Comparison of ENCODE assay signal across 23 cellular contexts in the genomic region with DNA sequence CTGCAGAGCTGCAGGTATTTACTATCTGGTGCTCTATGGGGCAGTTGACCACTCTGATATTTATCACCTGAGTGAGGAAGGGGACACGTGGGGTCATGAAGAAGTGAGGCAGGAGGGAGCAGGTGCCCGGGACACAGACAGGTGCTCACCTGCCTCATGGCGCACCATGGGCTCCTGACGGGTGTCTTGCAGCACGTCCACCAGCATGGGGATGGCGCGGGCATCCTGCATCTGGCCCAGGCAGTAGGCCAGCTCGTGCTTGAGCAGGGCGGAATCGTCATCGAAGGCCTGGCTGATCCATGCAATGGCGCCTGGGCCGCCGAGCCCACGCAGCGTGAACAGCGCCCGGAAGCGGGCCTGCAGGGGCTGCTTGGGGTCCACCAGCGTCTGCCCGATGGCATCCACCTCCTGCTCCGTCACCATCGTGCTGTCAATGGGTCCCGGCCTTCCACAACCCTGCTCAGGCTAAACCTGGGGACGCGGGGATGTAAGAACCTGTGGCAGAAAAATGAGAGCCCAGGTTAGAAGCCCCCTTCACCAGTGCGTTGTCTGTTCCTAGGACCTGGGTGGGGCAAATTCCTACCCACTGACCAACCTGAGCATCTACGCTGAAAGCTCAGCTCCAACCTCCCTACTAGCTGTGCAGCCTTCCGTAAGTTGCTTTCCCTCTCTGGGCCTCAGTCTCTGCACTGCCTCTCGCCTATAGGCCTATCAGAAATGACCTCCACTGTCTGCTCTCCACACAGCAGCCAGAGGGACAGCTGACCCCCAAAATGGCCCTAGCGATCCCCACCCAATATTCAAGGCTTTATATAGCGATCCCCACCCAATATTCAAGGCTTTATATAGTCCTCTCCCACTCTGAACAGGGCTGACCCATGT. TPM values are rescaled to one million over a fixed set of nuclear protein-coding genes. Genes with fewer than 3 reads are reported as not detected.
DNase-seq lines count a peak whose midpoint lies in the region; ATAC-seq, FAIRE-seq and TF ChIP-seq lines count a peak whose summit lies in the region.
"Had no signal": no experiment of that assay in that cellular context is flagged by ENCODE, and none has a peak within 500 bp of the region (broad histone marks: within the 10 kb centered on the region; RNA-seq: fewer than 3 reads in every experiment).

No MANE protein-coding gene starts in this region.

- H3K36me3 ChIP-seq in HepG2 (replicated peaks in 1 of 2; ENCODE audit: control insufficient read depth in 1 of 2, insufficient read depth in 2 of 2, low read length in 2 of 2) (peaks cover 9 to 48% of the 10 kb centered on the region in 2 experiments; a peak in 4 of 5 replicates), right lobe of liver (peaks cover 0 to 32% (median 4%) of the 10 kb centered on the region in 4 donors)

- no peak overlapping the region for H2AFZ ChIP-seq in HepG2 (ENCODE audit: low read length)
- H2AFZ ChIP-seq: GM23338 had no signal

- peaks cover 27% of the 10 kb centered on the region for H3K79me2 ChIP-seq in HepG2 (ENCODE audit: insufficient read depth, low read length)

- no peaks in the 10 kb centered on the region for H3K9me3 ChIP-seq in HepG2 (ENCODE audit: low read length)
- no peaks in the 10 kb centered on the region for H3K9me3 ChIP-seq in right lobe of liver
- H3K9me3 ChIP-seq: BE2C, Caco-2 had no signal

- no TSS peak for BruUV-seq in HepG2 (replicated peaks; lab: Mats Ljungman, UMichigan)

- POLR2A ChIA-PET in HepG2 (lab: Yijun Ruan, JAX) = no interaction called here

- H3K4me1 Mint-ChIP-seq in IgD-negative memory B cell (peaks cover 10 to 15% (median 12%) of the 10 kb centered on the region in 3 donors), neural crest cell (peaks cover 8% of the 10 kb centered on the region)

- TF ChIP-seq POLR2A in HepG2 (IDR thresholded peaks at IDR 0.05; ENCODE audit: insufficient read depth in 1 of 2, low read depth in 2 of 2, low read length in 2 of 2) (no peak), right lobe of liver (IDR thresholded peaks at IDR 0.05) (no peak)

- WGBS in HepG2 (ENCODE audit: low lambda C conversion rate) = 97% methylated on average over 30 of the region's 32 CpGs
- WGBS in right lobe of liver (ENCODE audit: insufficient coverage, low coverage, low lambda C conversion rate, missing lambda C conversion rate) = 91% methylated on average over 7 of the region's 32 CpGs

- no peaks in the 10 kb centered on the region for H3K27me3 Mint-ChIP-seq in IgD-negative memory B cell
- H3K27me3 Mint-ChIP-seq in neural crest cell (ENCODE audit: low read depth) = no peaks in the 10 kb centered on the region

- H3K27ac Mint-ChIP-seq in IgD-negative memory B cell (peak overlapping the region in 2 of 3 donors; percentile 19 to 39), neural crest cell (ENCODE audit: unreplicated experiment) (no peak overlapping the region)
- H3K27ac Mint-ChIP-seq: GM23338, HFFc6 had no signal

- H3K9me3 Mint-ChIP-seq in IgD-negative memory B cell = no peaks in the 10 kb centered on the region
- no peaks in the 10 kb centered on the region for H3K9me3 Mint-ChIP-seq in neural crest cell
- H3K9me3 Mint-ChIP-seq: CD4-positive, CD25-positive, alpha-beta regulatory T cell; HFFc6 had no signal

- ATAC-seq in HepG2 (no peak), right lobe of liver (no peak), HG03565 (IDR thresholded peaks at IDR 0.05; ENCODE audit: unreplicated experiment) (no peak), GM21717 (IDR thresholded peaks at IDR 0.05; ENCODE audit: unreplicated experiment) (no peak)
- ATAC-seq: GM23338 had no signal

- H3K27ac ChIP-seq in HepG2 (ENCODE audit: extremely low read length, insufficient read depth, low read length) = no peak overlapping the region
- no peak overlapping the region for H3K27ac ChIP-seq in right lobe of liver
- peak overlapping the region; percentile 51 for H3K27ac ChIP-seq in substantia nigra (ENCODE audit: low read depth, low read length, poor library complexity, severe bottlenecking)

- TF ChIP-seq RAD21 in HepG2 (CRISPR knock-in tag; IDR thresholded peaks at IDR 0.05) = no peak

- CTCF ChIA-PET in HepG2 (lab: Yijun Ruan, JAX; ENCODE audit: low intra/inter-chr PET ratio, low total read pairs) = no interaction called here

- no peak for FAIRE-seq in HepG2 (lab: Jason Lieb, UNC)
- FAIRE-seq: D721Med, G401.6, GM12891, GM19239, H54, HTR-8/SVneo had no signal

- in situ Hi-C loops in HepG2 (cut with HindIII; ENCODE audit: extremely low pct_ligation_motif_present, low pct_unique_long_range_greater_than_20kb) = no loop called here

- no peaks in the 10 kb centered on the region; a peak in 2 of 5 replicates for H3K27me3 ChIP-seq in HepG2 (ENCODE audit: control insufficient read depth in 1 of 2, insufficient read depth in 2 of 2, low read length in 2 of 2)
- no peaks in the 10 kb centered on the region for H3K27me3 ChIP-seq in right lobe of liver
- H3K27me3 ChIP-seq: BE2C had no signal

- H3K4me1 ChIP-seq in HepG2 (ENCODE audit: insufficient read depth, low read length) (peaks cover 33% of the 10 kb centered on the region), right lobe of liver (peaks cover 0 to 11% (median 5%) of the 10 kb centered on the region in 4 donors)
- H3K4me1 ChIP-seq: BE2C had no signal

- no peaks in the 10 kb centered on the region for H4K20me1 ChIP-seq in HepG2 (ENCODE audit: insufficient read depth, low read length)

- H3K4me3 ChIP-seq in HepG2 (replicated peaks in 1 of 3; ENCODE audit: insufficient read depth in 1 of 3, low read depth in 2 of 3, low read length in 3 of 3) (no peak overlapping the region), right lobe of liver (no peak overlapping the region)
- H3K4me3 ChIP-seq: GM23338 had no signal

- no peak overlapping the region for H3K4me2 ChIP-seq in HepG2 (ENCODE audit: low read depth, low read length)
- H3K4me2 ChIP-seq: GM23338 had no signal

- H3K36me3 Mint-ChIP-seq in IgD-negative memory B cell = peaks cover 10% of the 10 kb centered on the region
- H3K36me3 Mint-ChIP-seq in neural crest cell (ENCODE audit: low read depth) = peaks cover 5% of the 10 kb centered on the region

- intact Hi-C loops in HepG2 (cut with micrococcal nuclease; ENCODE audit: unreplicated experiment) = no loop called here
- intact Hi-C loops in right lobe of liver (cut with DNase I) = no loop called here

- no peak for TF ChIP-seq CTCF in HepG2 (CRISPR knock-in tag; IDR thresholded peaks at IDR 0.05)
- no peak for TF ChIP-seq CTCF in right lobe of liver (IDR thresholded peaks at IDR 0.05)
- TF ChIP-seq CTCF in neural crest cell (conservative IDR thresholded peaks at IDR 0.05) = no peak

- DNase-seq in HepG2 (ENCODE audit: low spot score) (no peak), right lobe of liver (no peak), neural crest cell (ENCODE audit: low read depth, low spot score) (no peak), substantia nigra (lab: John Stamatoyannopoulos, UW) (no peak), middle frontal gyrus (ENCODE audit: extremely low spot score, low spot score) (no peak)
- DNase-seq: ACHN; BE2C; C1 segment of cervical spinal cord; Caco-2; CD4-positive, CD25-positive, alpha-beta regulatory T cell; HCEC 1CT; HFFc6 had no signal

- TF ChIP-seq EP300 in HepG2 (IDR thresholded peaks at IDR 0.05; ENCODE audit: low read depth in 2 of 2, low read length in 2 of 2) (no peak), HepG2 (CRISPR knock-in tag; IDR thresholded peaks at IDR 0.05; ENCODE audit: borderline replicate concordance) (no peak)

- H3K4me3 Mint-ChIP-seq in IgD-negative memory B cell = peak overlapping the region in 1 of 4 donors; percentile 76
- peak overlapping the region; percentile 56 for H3K4me3 Mint-ChIP-seq in neural crest cell
- H3K4me3 Mint-ChIP-seq: GM23338, HFFc6 had no signal

- no peak overlapping the region for H3K9ac ChIP-seq in HepG2 (ENCODE audit: insufficient read depth, low read depth, low read length)

RNA-seq across cellular contexts. Expression of gene DOHH, which starts 3.8 kb away (rescaled TPM):
- total RNA-seq in HepG2 (2016; rRNA removed; fragmentation: Illumina TruSeq; extraction: Trizol) (10.3 and 13.7 TPM in 2 replicates), right lobe of liver (10 to 100 TPM in 1 of 6 experiments, 1 to 10 TPM in 5; 3.7 to 16.7 (median 4.9) TPM), neural crest cell (12.0 and 12.8 TPM in 2 replicates)
- total RNA-seq in HepG2 (2016; cell fraction: cytosol; rRNA removed; fragmentation: Illumina TruSeq; extraction: Trizol; ENCODE audit: low read depth) = 2.2 TPM in 2 replicates
- total RNA-seq in HepG2 (2016; cell fraction: insoluble cytoplasmic fraction; rRNA removed; fragmentation: Illumina TruSeq; extraction: Trizol) = 10.1 and 13.2 TPM in 2 replicates
- 5.2 and 7.2 TPM in 2 replicates for total RNA-seq in HepG2 (2016; cell fraction: membrane; rRNA removed; fragmentation: Illumina TruSeq; extraction: Trizol)
- total RNA-seq in HepG2 (2016; cell fraction: nucleus; rRNA removed; fragmentation: Illumina TruSeq; extraction: Trizol) = 5.0 and 6.8 TPM in 2 replicates
- polyA plus RNA-seq in HepG2 (2011; rRNA removed) (3.5 and 4.8 TPM in 2 replicates), IgD-negative memory B cell (16.3 TPM)
- 4.6 and 9.1 TPM in 2 replicates for polyA plus RNA-seq in HepG2 (2011; cell fraction: cytosol; rRNA removed)
- polyA plus RNA-seq in HepG2 (2011; cell fraction: nucleus; rRNA removed) = 7.4 and 8.4 TPM in 2 replicates
- 4.7 and 7.0 TPM in 2 replicates for polyA plus RNA-seq in HepG2 (2012)
- polyA plus RNA-seq in HepG2 (2016; cell fraction: cytosol; fragmentation: Illumina TruSeq; extraction: Trizol; ENCODE audit: low read depth) = 1.5 and 2.2 TPM in 2 replicates
- 12.2 and 13.2 TPM in 2 replicates for polyA plus RNA-seq in HepG2 (2016; cell fraction: insoluble cytoplasmic fraction; fragmentation: Illumina TruSeq; extraction: Trizol; ENCODE audit: low read depth)
- 3.7 and 4.3 TPM in 2 replicates for polyA plus RNA-seq in HepG2 (2016; cell fraction: membrane; fragmentation: Illumina TruSeq; extraction: Trizol; ENCODE audit: low read depth)
- polyA plus RNA-seq in HepG2 (2016; cell fraction: nucleus; fragmentation: Illumina TruSeq; extraction: Trizol; ENCODE audit: insufficient read depth, low read depth) = 10.0 and 11.0 TPM in 2 replicates
- polyA minus RNA-seq in HepG2 (2011; rRNA and poly(A)+ RNA removed; ENCODE audit: low replicate concordance) = 5.5 and 8.1 TPM in 2 replicates
- polyA minus RNA-seq in HepG2 (2011; cell fraction: cytosol; rRNA and poly(A)+ RNA removed) = 4.5 and 6.8 TPM in 2 replicates
- 3.5 and 5.0 TPM in 2 replicates for polyA minus RNA-seq in HepG2 (2011; cell fraction: nucleus; rRNA and poly(A)+ RNA removed)

RNA-seq across cellular contexts. Expression of gene FZR1, which starts 9.5 kb away (rescaled TPM):
- total RNA-seq in HepG2 (2016; rRNA removed; fragmentation: Illumina TruSeq; extraction: Trizol) (18.3 and 29.0 TPM in 2 replicates), right lobe of liver (10 to 100 TPM; 18.7 to 34.1 (median 23.8) TPM), neural crest cell (63.2 and 67.8 TPM in 2 replicates)
- 7.3 and 8.3 TPM in 2 replicates for total RNA-seq in HepG2 (2016; cell fraction: cytosol; rRNA removed; fragmentation: Illumina TruSeq; extraction: Trizol; ENCODE audit: low read depth)
- total RNA-seq in HepG2 (2016; cell fraction: insoluble cytoplasmic fraction; rRNA removed; fragmentation: Illumina TruSeq; extraction: Trizol) = 14.2 and 28.7 TPM in 2 replicates
- total RNA-seq in HepG2 (2016; cell fraction: membrane; rRNA removed; fragmentation: Illumina TruSeq; extraction: Trizol) = 11.9 and 12.1 TPM in 2 replicates
- total RNA-seq in HepG2 (2016; cell fraction: nucleus; rRNA removed; fragmentation: Illumina TruSeq; extraction: Trizol) = 13.9 and 16.7 TPM in 2 replicates
- polyA plus RNA-seq in HepG2 (2011; rRNA removed) (30.8 and 39.2 TPM in 2 replicates), IgD-negative memory B cell (19.2 TPM)
- polyA plus RNA-seq in HepG2 (2011; cell fraction: cytosol; rRNA removed) = 14.2 and 18.0 TPM in 2 replicates
- polyA plus RNA-seq in HepG2 (2011; cell fraction: nucleus; rRNA removed) = 95.9 and 102 TPM in 2 replicates
- polyA plus RNA-seq in HepG2 (2012) = 24.3 and 37.8 TPM in 2 replicates
- polyA plus RNA-seq in HepG2 (2016; cell fraction: cytosol; fragmentation: Illumina TruSeq; extraction: Trizol; ENCODE audit: low read depth) = 1.6 and 2.9 TPM in 2 replicates
- polyA plus RNA-seq in HepG2 (2016; cell fraction: insoluble cytoplasmic fraction; fragmentation: Illumina TruSeq; extraction: Trizol; ENCODE audit: low read depth) = 17.3 and 26.9 TPM in 2 replicates
- polyA plus RNA-seq in HepG2 (2016; cell fraction: membrane; fragmentation: Illumina TruSeq; extraction: Trizol; ENCODE audit: low read depth) = 6.0 and 6.7 TPM in 2 replicates
- 52.3 and 54.5 TPM in 2 replicates for polyA plus RNA-seq in HepG2 (2016; cell fraction: nucleus; fragmentation: Illumina TruSeq; extraction: Trizol; ENCODE audit: insufficient read depth, low read depth)
- 18.4 and 43.6 TPM in 2 replicates for polyA minus RNA-seq in HepG2 (2011; rRNA and poly(A)+ RNA removed; ENCODE audit: low replicate concordance)
- 15.1 and 16.5 TPM in 2 replicates for polyA minus RNA-seq in HepG2 (2011; cell fraction: cytosol; rRNA and poly(A)+ RNA removed)
- polyA minus RNA-seq in HepG2 (2011; cell fraction: nucleus; rRNA and poly(A)+ RNA removed) = 17.9 and 24.6 TPM in 2 replicates

RNA-seq across cellular contexts. Expression of gene SMIM44, which starts 13.4 kb away (rescaled TPM):
- total RNA-seq in HepG2 (2016; rRNA removed; fragmentation: Illumina TruSeq; extraction: Trizol) (not detected in 2 replicates), right lobe of liver (not detected), neural crest cell (not detected in 2 replicates)
- not detected in 2 replicates for total RNA-seq in HepG2 (2016; cell fraction: cytosol; rRNA removed; fragmentation: Illumina TruSeq; extraction: Trizol; ENCODE audit: low read depth)
- total RNA-seq in HepG2 (2016; cell fraction: insoluble cytoplasmic fraction; rRNA removed; fragmentation: Illumina TruSeq; extraction: Trizol) = not detected in 2 replicates
- not detected in 2 replicates for total RNA-seq in HepG2 (2016; cell fraction: membrane; rRNA removed; fragmentation: Illumina TruSeq; extraction: Trizol)
- not detected in 2 replicates for total RNA-seq in HepG2 (2016; cell fraction: nucleus; rRNA removed; fragmentation: Illumina TruSeq; extraction: Trizol)
- polyA plus RNA-seq in HepG2 (2011; rRNA removed) (not detected in 2 replicates), IgD-negative memory B cell (not detected)
- polyA plus RNA-seq in HepG2 (2011; cell fraction: cytosol; rRNA removed) = not detected in 2 replicates
- not detected in 2 replicates for polyA plus RNA-seq in HepG2 (2011; cell fraction: nucleus; rRNA removed)
- not detected in 2 replicates for polyA plus RNA-seq in HepG2 (2012)
- polyA plus RNA-seq in HepG2 (2016; cell fraction: cytosol; fragmentation: Illumina TruSeq; extraction: Trizol; ENCODE audit: low read depth) = not detected in 2 replicates
- not detected in 2 replicates for polyA plus RNA-seq in HepG2 (2016; cell fraction: insoluble cytoplasmic fraction; fragmentation: Illumina TruSeq; extraction: Trizol; ENCODE audit: low read depth)
- polyA plus RNA-seq in HepG2 (2016; cell fraction: membrane; fragmentation: Illumina TruSeq; extraction: Trizol; ENCODE audit: low read depth) = not detected in 2 replicates
- not detected in 2 replicates for polyA plus RNA-seq in HepG2 (2016; cell fraction: nucleus; fragmentation: Illumina TruSeq; extraction: Trizol; ENCODE audit: insufficient read depth, low read depth)
- polyA minus RNA-seq in HepG2 (2011; rRNA and poly(A)+ RNA removed; ENCODE audit: low replicate concordance) = not detected in 2 replicates
- polyA minus RNA-seq in HepG2 (2011; cell fraction: cytosol; rRNA and poly(A)+ RNA removed) = not detected in 2 replicates
- not detected in 2 replicates for polyA minus RNA-seq in HepG2 (2011; cell fraction: nucleus; rRNA and poly(A)+ RNA removed)
- total RNA-seq: A172; Caco-2; CD4-positive, CD25-positive, alpha-beta regulatory T cell; GM23338; HFFc6 had no signal
- polyA plus RNA-seq: CD4-positive, CD25-positive, alpha-beta regulatory T cell; GM23338 had no signal

RNA-seq across cellular contexts. Expression of gene SMIM24, which starts 16.3 kb away (rescaled TPM):
- total RNA-seq in HepG2 (2016; rRNA removed; fragmentation: Illumina TruSeq; extraction: Trizol) (47.4 and 70.6 TPM in 2 replicates), right lobe of liver (10 to 100 TPM in 1 of 6 experiments, 1 to 10 TPM in 4, not detected in 1; 2.1 to 38.1 (median 6.6) TPM), neural crest cell (not detected in 2 replicates)
- 29.6 and 43.2 TPM in 2 replicates for total RNA-seq in HepG2 (2016; cell fraction: cytosol; rRNA removed; fragmentation: Illumina TruSeq; extraction: Trizol; ENCODE audit: low read depth)
- 47.9 and 76.1 TPM in 2 replicates for total RNA-seq in HepG2 (2016; cell fraction: insoluble cytoplasmic fraction; rRNA removed; fragmentation: Illumina TruSeq; extraction: Trizol)
- 38.7 and 54.4 TPM in 2 replicates for total RNA-seq in HepG2 (2016; cell fraction: membrane; rRNA removed; fragmentation: Illumina TruSeq; extraction: Trizol)
- total RNA-seq in HepG2 (2016; cell fraction: nucleus; rRNA removed; fragmentation: Illumina TruSeq; extraction: Trizol) = 42.5 and 49.4 TPM in 2 replicates
- polyA plus RNA-seq in HepG2 (2011; rRNA removed) (9.0 and 11.2 TPM in 2 replicates), IgD-negative memory B cell (not detected)
- 9.6 and 9.7 TPM in 2 replicates for polyA plus RNA-seq in HepG2 (2011; cell fraction: cytosol; rRNA removed)
- 3.7 and 4.5 TPM in 2 replicates for polyA plus RNA-seq in HepG2 (2011; cell fraction: nucleus; rRNA removed)
- 11.7 and 27.5 TPM in 2 replicates for polyA plus RNA-seq in HepG2 (2012)
- polyA plus RNA-seq in HepG2 (2016; cell fraction: cytosol; fragmentation: Illumina TruSeq; extraction: Trizol; ENCODE audit: low read depth) = 59.2 and 77.1 TPM in 2 replicates
- polyA plus RNA-seq in HepG2 (2016; cell fraction: insoluble cytoplasmic fraction; fragmentation: Illumina TruSeq; extraction: Trizol; ENCODE audit: low read depth) = 77.8 and 93.1 TPM in 2 replicates
- polyA plus RNA-seq in HepG2 (2016; cell fraction: membrane; fragmentation: Illumina TruSeq; extraction: Trizol; ENCODE audit: low read depth) = 72.5 and 86.0 TPM in 2 replicates
- 132 and 146 TPM in 2 replicates for polyA plus RNA-seq in HepG2 (2016; cell fraction: nucleus; fragmentation: Illumina TruSeq; extraction: Trizol; ENCODE audit: insufficient read depth, low read depth)
- polyA minus RNA-seq in HepG2 (2011; rRNA and poly(A)+ RNA removed; ENCODE audit: low replicate concordance) = 0.51 and 3.8 TPM in 2 replicates
- polyA minus RNA-seq in HepG2 (2011; cell fraction: cytosol; rRNA and poly(A)+ RNA removed) = 3.0 and 6.0 TPM in 2 replicates
- 0.64 and 1.4 TPM in 2 replicates for polyA minus RNA-seq in HepG2 (2011; cell fraction: nucleus; rRNA and poly(A)+ RNA removed)
- total RNA-seq: A172, HFFc6 had no signal
- polyA plus RNA-seq: CD4-positive, CD25-positive, alpha-beta regulatory T cell had no signal

RNA-seq across cellular contexts. Expression of gene TEKTIP1, which starts 42.3 kb away (rescaled TPM):
- total RNA-seq in HepG2 (2016; rRNA removed; fragmentation: Illumina TruSeq; extraction: Trizol) (not detected in 2 replicates), right lobe of liver (1 to 10 TPM in 3 of 6 experiments, not detected in 3; 1.1 to 1.6 (median 1.3) TPM), neural crest cell (1.1 and 2.0 TPM in 2 replicates)
- total RNA-seq in HepG2 (2016; cell fraction: cytosol; rRNA removed; fragmentation: Illumina TruSeq; extraction: Trizol; ENCODE audit: low read depth) = not detected in 2 replicates
- total RNA-seq in HepG2 (2016; cell fraction: insoluble cytoplasmic fraction; rRNA removed; fragmentation: Illumina TruSeq; extraction: Trizol) = not detected in 2 replicates
- total RNA-seq in HepG2 (2016; cell fraction: membrane; rRNA removed; fragmentation: Illumina TruSeq; extraction: Trizol) = not detected in 2 replicates
- not detected in 2 replicates for total RNA-seq in HepG2 (2016; cell fraction: nucleus; rRNA removed; fragmentation: Illumina TruSeq; extraction: Trizol)
- polyA plus RNA-seq in HepG2 (2011; rRNA removed) (not detected in 2 replicates), IgD-negative memory B cell (not detected)
- not detected in 2 replicates for polyA plus RNA-seq in HepG2 (2011; cell fraction: cytosol; rRNA removed)
- 0.32 TPM in 1 of 2 replicates, not detected in the other for polyA plus RNA-seq in HepG2 (2011; cell fraction: nucleus; rRNA removed)
- 0.24 and 0.35 TPM in 2 replicates for polyA plus RNA-seq in HepG2 (2012)
- not detected in 2 replicates for polyA plus RNA-seq in HepG2 (2016; cell fraction: cytosol; fragmentation: Illumina TruSeq; extraction: Trizol; ENCODE audit: low read depth)
- polyA plus RNA-seq in HepG2 (2016; cell fraction: insoluble cytoplasmic fraction; fragmentation: Illumina TruSeq; extraction: Trizol; ENCODE audit: low read depth) = not detected in 2 replicates
- not detected in 2 replicates for polyA plus RNA-seq in HepG2 (2016; cell fraction: membrane; fragmentation: Illumina TruSeq; extraction: Trizol; ENCODE audit: low read depth)
- polyA plus RNA-seq in HepG2 (2016; cell fraction: nucleus; fragmentation: Illumina TruSeq; extraction: Trizol; ENCODE audit: insufficient read depth, low read depth) = not detected in 2 replicates
- polyA minus RNA-seq in HepG2 (2011; rRNA and poly(A)+ RNA removed; ENCODE audit: low replicate concordance) = not detected in 2 replicates
- not detected in 2 replicates for polyA minus RNA-seq in HepG2 (2011; cell fraction: cytosol; rRNA and poly(A)+ RNA removed)
- polyA minus RNA-seq in HepG2 (2011; cell fraction: nucleus; rRNA and poly(A)+ RNA removed) = not detected in 2 replicates
- total RNA-seq: A172, GM23338 had no signal
- polyA plus RNA-seq: GM23338 had no signal
